ENCODE assay signal across 8 cellular contexts in the genomic region with DNA sequence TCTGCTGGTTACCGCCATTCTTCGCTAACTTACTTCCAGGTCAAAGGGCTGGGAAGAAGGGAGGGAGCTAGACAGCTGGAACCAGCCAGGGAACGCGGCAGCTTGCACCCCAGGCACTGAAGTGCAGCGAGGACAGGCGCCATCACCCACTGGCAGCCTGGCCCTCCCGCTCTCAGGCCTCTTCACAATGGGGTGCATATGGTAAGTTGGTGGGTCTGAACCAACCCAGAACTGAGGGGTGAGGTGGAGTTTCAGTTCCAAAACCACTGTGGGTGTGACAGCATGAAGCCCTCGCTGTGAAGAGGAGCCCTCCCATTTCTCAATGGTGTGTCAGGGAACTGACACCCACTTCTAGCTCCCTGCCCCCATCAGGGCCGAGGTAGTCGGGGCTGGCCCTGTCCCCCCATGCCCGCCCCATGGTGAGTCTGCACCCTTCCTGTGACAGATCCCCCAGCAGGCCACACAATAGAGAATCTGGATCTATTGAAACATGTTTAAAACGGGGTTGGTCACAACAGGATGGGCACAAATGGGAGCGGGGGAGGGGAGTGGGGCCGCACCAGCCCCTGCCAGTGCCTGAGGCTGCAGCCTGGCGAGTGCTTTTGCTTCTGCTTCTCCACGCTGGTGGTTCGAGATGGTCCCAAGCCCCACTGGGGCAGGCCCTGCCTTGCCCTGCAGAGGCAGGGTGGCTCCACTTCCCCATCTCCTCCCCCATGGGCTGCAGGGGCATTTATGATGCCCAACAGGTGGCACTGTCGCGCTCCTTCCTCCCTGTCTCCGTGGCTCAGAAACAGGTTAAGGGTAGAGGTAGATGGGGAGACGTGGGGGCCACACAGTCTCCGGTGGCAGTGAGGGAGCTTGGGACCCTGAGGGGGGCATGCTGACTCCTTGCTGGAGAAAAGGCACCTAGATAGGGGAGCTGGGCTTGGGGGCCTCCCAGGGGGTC. TPM values are rescaled to one million over a fixed set of nuclear protein-coding genes. Genes with fewer than 3 reads are reported as not detected.
A peak's percentile ranks its signal among the peaks of the same experiment; 100 is the strongest.
DNase-seq lines count a peak whose midpoint lies in the region; ATAC-seq and TF ChIP-seq lines count a peak whose summit lies in the region.

No MANE protein-coding gene starts in this region.

- peak overlapping the region; percentile 85 for H3K23ac ChIP-seq in mesendoderm (ENCODE audit: low read length)

- no peak overlapping the region for H2BK15ac ChIP-seq in mesendoderm (replicated peaks; ENCODE audit: low read depth)

- no peak overlapping the region for H2AK5ac ChIP-seq in mesendoderm (ENCODE audit: low read length)

- H3K4me2 ChIP-seq in mesendoderm (ENCODE audit: low read length), result no peak overlapping the region

- H2BK120ac ChIP-seq in mesendoderm (ENCODE audit: low read depth, low read length), result no peak overlapping the region

- H3K27ac ChIP-seq in mesendoderm (ENCODE audit: low read depth, low read length), result no peak overlapping the region

- peaks cover 18% of the 10 kb centered on the region for H3K79me2 ChIP-seq in mesendoderm (ENCODE audit: control insufficient read depth, insufficient read depth, low read length)

- peak; percentile 75 for TF ChIP-seq CTCF in NB4 (IDR thresholded peaks at IDR 0.05; ENCODE audit: low read depth, low read length)

- no CpG with 5 or more reads among the region's 22 CpGs for WGBS in mesendoderm (ENCODE audit: extremely low coverage, insufficient coverage, low lambda C conversion rate)

- peak; percentile 30 for TF ChIP-seq POLR2A in NB4 (IDR thresholded peaks at IDR 0.05; ENCODE audit: extremely low read depth, insufficient read length)

- H3K18ac ChIP-seq in mesendoderm (ENCODE audit: low read length), result no peak overlapping the region

- H3K4ac ChIP-seq in mesendoderm (ENCODE audit: low read depth, low read length), result no peak overlapping the region

- no peak overlapping the region for H4K5ac ChIP-seq in mesendoderm (ENCODE audit: low read length)

- no peak overlapping the region for H4K8ac ChIP-seq in mesendoderm (ENCODE audit: low read depth, low read length)

- H3K9ac ChIP-seq in mesendoderm (ENCODE audit: low read length), result peak overlapping the region; percentile 93

- peaks cover 8% of the 10 kb centered on the region for H3K36me3 ChIP-seq in mesendoderm (ENCODE audit: control insufficient read depth, insufficient read depth, low read length)

- DNase-seq in DMS53 treated with DMSO at 0.1 percent for 48 hours (lab: John Stamatoyannopoulos, UW; ENCODE audit: unreplicated experiment) (peak; percentile 18), NB4 (ENCODE audit: low read depth) (peak; percentile 90), mesendoderm (peak; percentile 73), DMS114 treated with DMSO at 0.1 percent for 48 hours (lab: John Stamatoyannopoulos, UW; ENCODE audit: unreplicated experiment) (no peak)
- DNase-seq in activated CD4-positive, CD25-positive, alpha-beta regulatory T cell treated with anti-CD3 and anti-CD28 coated beads, Interleukin-2, amount 50 U/mL, for 16 hours (ENCODE audit: low read depth, low spot score), result peak; percentile 68
- peak; percentile 81 for DNase-seq in central memory CD4-positive, alpha-beta T cell
- DNase-seq in stimulated activated naive CD4-positive, alpha-beta T cell (lab: John Stamatoyannopoulos, UW), result peak; percentile 78 to 89 (median 82)

- H2BK5ac ChIP-seq in mesendoderm (ENCODE audit: low read length), result no peak overlapping the region

- H3K4me1 ChIP-seq in mesendoderm (ENCODE audit: control insufficient read depth, low read depth, low read length), result peaks cover 14% of the 10 kb centered on the region

- no peaks in the 10 kb centered on the region for H3K27me3 ChIP-seq in mesendoderm (ENCODE audit: insufficient read depth, low read length, poor library complexity)

- peak overlapping the region; percentile 98 for H3K56ac ChIP-seq in mesendoderm (ENCODE audit: low read length)

- peaks cover 17% of the 10 kb centered on the region for H3K79me1 ChIP-seq in mesendoderm (ENCODE audit: low read length)

- H3K4me3 ChIP-seq in NB4 (ENCODE audit: low read depth, low read length) (peak overlapping the region; percentile 76), mesendoderm (ENCODE audit: low read length) (no peak overlapping the region)

- ATAC-seq in GM21390 (IDR thresholded peaks at IDR 0.05; ENCODE audit: unreplicated experiment), result peak; percentile 31

RNA-seq across cellular contexts. Expression of gene LIMD2, which starts 2.3 kb away (rescaled TPM):
- polyA plus RNA-seq in mesendoderm (2013, experiment 1 of 2), result 60.1 TPM
- polyA plus RNA-seq in mesendoderm (2013, experiment 2 of 2), result 59.0 TPM

RNA-seq across cellular contexts. Expression of gene STRADA, which starts 44.0 kb away (rescaled TPM):
- polyA plus RNA-seq in mesendoderm (2013, experiment 1 of 2), result 16.7 TPM
- polyA plus RNA-seq in mesendoderm (2013, experiment 2 of 2), result 16.2 TPM
